ENCODE assay signal across 1 cellular context in the genomic region with DNA sequence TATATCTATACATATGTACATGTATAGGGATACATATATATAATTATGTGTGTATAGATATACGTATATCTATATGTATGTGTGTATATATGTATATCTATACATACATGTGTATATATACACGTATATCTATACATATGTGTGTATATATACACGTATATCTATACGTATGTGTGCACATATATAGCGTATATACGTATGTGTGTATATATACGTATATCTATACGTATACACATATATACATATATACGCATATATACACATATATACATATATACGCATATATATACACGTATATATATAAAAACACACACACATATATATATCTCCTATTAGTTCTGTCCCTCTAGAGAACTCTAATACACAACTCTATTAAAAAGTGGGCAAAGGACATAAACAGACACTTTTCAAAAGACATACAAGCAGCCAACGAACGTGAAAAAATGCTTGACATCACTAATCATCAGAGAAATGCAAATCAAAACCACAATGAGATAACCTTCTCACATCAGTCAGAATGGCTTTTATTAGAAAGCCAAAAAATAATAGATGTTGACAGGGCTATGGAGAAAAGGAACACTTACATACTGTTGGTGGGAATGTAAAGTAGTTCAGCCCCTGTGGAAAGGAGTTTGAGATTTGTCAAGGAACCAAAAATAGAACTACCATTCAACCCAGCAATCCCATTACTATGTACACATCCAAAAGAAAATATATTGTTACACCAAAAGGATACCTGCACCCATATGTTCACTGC.
TF ChIP-seq lines count a peak whose summit lies in the region.

No MANE protein-coding gene starts in this region.

TF ChIP-seq in IMR-90, 13 proteins besides CTCF, POLR2A, EP300 and RAD21 (continued from another document):
- TF ChIP-seq, protein P1, sequence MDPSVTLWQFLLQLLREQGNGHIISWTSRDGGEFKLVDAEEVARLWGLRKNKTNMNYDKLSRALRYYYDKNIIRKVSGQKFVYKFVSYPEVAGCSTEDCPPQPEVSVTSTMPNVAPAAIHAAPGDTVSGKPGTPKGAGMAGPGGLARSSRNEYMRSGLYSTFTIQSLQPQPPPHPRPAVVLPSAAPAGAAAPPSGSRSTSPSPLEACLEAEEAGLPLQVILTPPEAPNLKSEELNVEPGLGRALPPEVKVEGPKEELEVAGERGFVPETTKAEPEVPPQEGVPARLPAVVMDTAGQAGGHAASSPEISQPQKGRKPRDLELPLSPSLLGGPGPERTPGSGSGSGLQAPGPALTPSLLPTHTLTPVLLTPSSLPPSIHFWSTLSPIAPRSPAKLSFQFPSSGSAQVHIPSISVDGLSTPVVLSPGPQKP (IDR thresholded peaks at IDR 0.05; ENCODE audit: borderline replicate concordance, low read depth, low read length), result no peak
- TF ChIP-seq NFE2L2 (IDR thresholded peaks at IDR 0.05; ENCODE audit: low read depth, low read length) (no peak), CEBPB (IDR thresholded peaks at IDR 0.05; ENCODE audit: low read depth, low read length) (no peak)
